Comparison of ENCODE assay signal across 22 cellular contexts in genomic region chr5:164614707-164615106, GRCh38.
DNase-seq lines count a peak whose midpoint lies in the region; ATAC-seq lines count a peak whose summit lies in the region.
"Had no signal": no experiment of that assay in that cellular context is flagged by ENCODE, and none has a peak within 500 bp of the region (broad histone marks: within the 10 kb centered on the region; RNA-seq: fewer than 3 reads in every experiment).

No MANE protein-coding gene starts in this region.

- no peaks in the 10 kb centered on the region for H3K9me3 ChIP-seq in T-helper 17 cell (ENCODE audit: control insufficient read depth, low read length, poor library complexity, severe bottlenecking)
- H3K9me3 ChIP-seq: BE2C, BLaER1 had no signal

- in situ Hi-C loops in ACHN (cut with HindIII; ENCODE audit: low pct_ligation_motif_present, low pct_unique_long_range_greater_than_20kb, low sequenced_read_pairs): no loop called here

- DNase-seq in T-helper 17 cell (no peak), NCI-H69 (lab: John Stamatoyannopoulos, UW) (no peak), ACHN (no peak)
- DNase-seq: 8988T; BE2C; C1 segment of cervical spinal cord; CD4-positive, alpha-beta memory T cell; CD4-positive, CD25-positive, alpha-beta regulatory T cell; CD8-positive, alpha-beta memory T cell; COR-L47; DMS 273 treated with DMSO at 0.1 percent for 48 hours; DMS153; DMS53; DMS79; DND-41; EL; GDM1 had no signal

- H3K27ac Mint-ChIP-seq in T-helper 17 cell: no peak overlapping the region
- H3K27ac Mint-ChIP-seq: CD14-positive monocyte; CD4-positive, CD25-positive, alpha-beta regulatory T cell; CD8-positive, alpha-beta memory T cell had no signal

- no peak overlapping the region for H3K4me3 Mint-ChIP-seq in T-helper 17 cell
- H3K4me3 Mint-ChIP-seq: CD14-positive monocyte; CD4-positive, alpha-beta memory T cell; CD4-positive, CD25-positive, alpha-beta regulatory T cell; CD8-positive, alpha-beta memory T cell had no signal

- no peaks in the 10 kb centered on the region for H3K36me3 Mint-ChIP-seq in T-helper 17 cell (ENCODE audit: low read depth)
- H3K36me3 Mint-ChIP-seq: CD14-positive monocyte; CD4-positive, alpha-beta memory T cell; CD4-positive, CD25-positive, alpha-beta regulatory T cell; CD8-positive, alpha-beta memory T cell had no signal

- ATAC-seq in GM19324 (IDR thresholded peaks at IDR 0.05; ENCODE audit: low FRiP score, unreplicated experiment) (peak; percentile 59), HG02798 (IDR thresholded peaks at IDR 0.05; ENCODE audit: poor library complexity, unreplicated experiment) (peak; percentile 40), T-helper 17 cell (no peak)
- ATAC-seq: GM12878 had no signal

- H3K27me3 Mint-ChIP-seq in T-helper 17 cell: no peaks in the 10 kb centered on the region
- H3K27me3 Mint-ChIP-seq: CD4-positive, alpha-beta memory T cell; CD4-positive, CD25-positive, alpha-beta regulatory T cell; CD8-positive, alpha-beta memory T cell had no signal

- H3K4me1 Mint-ChIP-seq in T-helper 17 cell: no peaks in the 10 kb centered on the region
- H3K4me1 Mint-ChIP-seq: CD14-positive monocyte; CD4-positive, alpha-beta memory T cell; CD8-positive, alpha-beta memory T cell had no signal
